Comparison of ENCODE assay signal across 24 cellular contexts in genomic region chr7:31724696-31725095, GRCh38. TPM values are rescaled to one million over a fixed set of nuclear protein-coding genes. Genes with fewer than 3 reads are reported as not detected.
DNase-seq lines count a peak whose midpoint lies in the region; ATAC-seq, FAIRE-seq and TF ChIP-seq lines count a peak whose summit lies in the region.
"Had no signal": no experiment of that assay in that cellular context is flagged by ENCODE, and none has a peak within 500 bp of the region (broad histone marks: within the 10 kb centered on the region; RNA-seq: fewer than 3 reads in every experiment).

No MANE protein-coding gene starts in this region.

- H3K9me3 ChIP-seq in endothelial cell of umbilical vein (replicated peaks; ENCODE audit: control insufficient read depth, insufficient read depth, low read length) = no peaks in the 10 kb centered on the region
- H3K9me3 ChIP-seq in uterus = no peaks in the 10 kb centered on the region
- H3K9me3 ChIP-seq: HAP-1 had no signal

- CTCF ChIA-PET in RWPE1 (lab: Yijun Ruan, JAX) (no interaction called here), endothelial cell of umbilical vein (lab: Charles Lee) (interaction anchor here (1.1 kb wide), 1 partner anchor 590 kb away, joined by 4 read pairs; no protein-coding TSS in a partner anchor)

- H3K4me1 ChIP-seq in endothelial cell of umbilical vein (ENCODE audit: control insufficient read depth, extremely low read depth, insufficient read depth, low read length) = peaks cover 4% of the 10 kb centered on the region
- no peaks in the 10 kb centered on the region for H3K4me1 ChIP-seq in uterus
- H3K4me1 ChIP-seq: HAP-1 had no signal

- H3K4me2 ChIP-seq in endothelial cell of umbilical vein (ENCODE audit: insufficient read depth, low read length) = no peak overlapping the region

- POLR2A ChIA-PET in RWPE1 (lab: Yijun Ruan, JAX; ENCODE audit: low non-redundant PET) (no interaction called here), endothelial cell of umbilical vein (lab: Charles Lee) (no interaction called here)

- ATAC-seq in GM21619 (IDR thresholded peaks at IDR 0.05; ENCODE audit: unreplicated experiment) = no peak
- ATAC-seq: CD8-positive, alpha-beta T cell had no signal

- BruUV-seq in endothelial cell of umbilical vein (replicated peaks; lab: Mats Ljungman, UMichigan) = no TSS peak

- H4K20me1 ChIP-seq in endothelial cell of umbilical vein (replicated peaks; ENCODE audit: control insufficient read depth, extremely low read depth, insufficient read depth, low read length) = no peaks in the 10 kb centered on the region

- H3K27ac ChIP-seq in RWPE1 (peak overlapping the region; percentile 61), endothelial cell of umbilical vein (ENCODE audit: insufficient read depth, low read depth, low read length) (no peak overlapping the region), uterus (no peak overlapping the region)
- H3K27ac ChIP-seq: GM23248, SK-N-MC had no signal

- intact Hi-C loops in endothelial cell of umbilical vein (cut with micrococcal nuclease) = no loop called here
- intact Hi-C loops in uterus (cut with DNase I; ENCODE audit: low total_unique reads) = no loop called here

- no peak overlapping the region for H3K4me3 ChIP-seq in endothelial cell of umbilical vein (replicated peaks in 1 of 3; ENCODE audit: insufficient read depth in 1 of 3, low read depth in 1 of 3, low read length in 3 of 3)
- no peak overlapping the region for H3K4me3 ChIP-seq in uterus
- H3K4me3 ChIP-seq: GM23248, HAP-1, SK-N-MC had no signal

- no peak overlapping the region for H2AFZ ChIP-seq in endothelial cell of umbilical vein (ENCODE audit: low read depth, low read length)
- H2AFZ ChIP-seq: GM23248 had no signal

- FAIRE-seq in endothelial cell of umbilical vein (lab: Jason Lieb, UNC) = no peak

- no peaks in the 10 kb centered on the region for H3K79me2 ChIP-seq in endothelial cell of umbilical vein (ENCODE audit: control insufficient read depth, insufficient read depth, low read length)

- peak; percentile 27 for DNase-seq in EH (ENCODE audit: low read depth)
- peak; percentile 18 for DNase-seq in RWPE1 (ENCODE audit: low spot score)
- peak; percentile 28 for DNase-seq in endothelial cell of umbilical vein (ENCODE audit: low read depth, low spot score)
- DNase-seq in uterus = no peak
- DNase-seq in NCI-H446 treated with DMSO at 0.1 percent for 48 hours (lab: John Stamatoyannopoulos, UW) = no peak
- DNase-seq in stimulated activated CD4-positive, alpha-beta T cell treated with anti-CD3 and anti-CD28 coated beads, Interleukin-1b, Interleukin-23, amount 100 ng/mL, for 48 hours = no peak
- DNase-seq: AML-193; C1 segment of cervical spinal cord; CD8-positive, alpha-beta T cell; DMS153; GM23248; KG1; NCI-H1105; NCI-H2081; NCI-H2171; NCI-H345; NCI-H524 treated with DMSO at 0.1 percent for 48 hours; OCI-M1; SHP77 treated with DMSO at 0.1 percent for 48 hours; SW 1271 had no signal

- no peak for TF ChIP-seq CTCF in RWPE1 (conservative IDR thresholded peaks at IDR 0.05; ENCODE audit: low read depth)
- no peak for TF ChIP-seq CTCF in endothelial cell of umbilical vein (IDR thresholded peaks at IDR 0.05; ENCODE audit: extremely low read depth in 1 of 2, insufficient read depth in 1 of 2, low read depth in 1 of 2, low read length in 2 of 2)
- TF ChIP-seq CTCF in uterus (IDR thresholded peaks at IDR 0.05) = no peak

- dilution Hi-C loops in endothelial cell of umbilical vein (cut with MboI; ENCODE audit: extremely low pct_ligation_motif_present, low sequenced_read_pairs) = no loop called here

- TF ChIP-seq POLR2A in endothelial cell of umbilical vein (IDR thresholded peaks at IDR 0.05; ENCODE audit: low read depth, low read length) = no peak
- TF ChIP-seq POLR2A in uterus (IDR thresholded peaks at IDR 0.05) = no peak

- H3K9ac ChIP-seq in endothelial cell of umbilical vein (replicated peaks; ENCODE audit: extremely low read depth, insufficient read depth, low read length) = no peak overlapping the region
- H3K9ac ChIP-seq: GM23248 had no signal

- H3K9me1 ChIP-seq in endothelial cell of umbilical vein (replicated peaks; ENCODE audit: control insufficient read depth, extremely low read depth, insufficient read depth, low read length) = no peaks in the 10 kb centered on the region

- peaks cover 0 to 2% of the 10 kb centered on the region in 2 experiments for H3K27me3 ChIP-seq in endothelial cell of umbilical vein (ENCODE audit: control insufficient read depth in 2 of 2, insufficient read depth in 2 of 2, low read length in 2 of 2)
- no peaks in the 10 kb centered on the region for H3K27me3 ChIP-seq in uterus

- H3K36me3 ChIP-seq in endothelial cell of umbilical vein (ENCODE audit: control insufficient read depth in 2 of 2, extremely low read depth in 1 of 2, insufficient read depth in 2 of 2, low read length in 2 of 2) = no peaks in the 10 kb centered on the region
- no peaks in the 10 kb centered on the region for H3K36me3 ChIP-seq in uterus
- H3K36me3 ChIP-seq: HAP-1 had no signal

TF ChIP-seq in endothelial cell of umbilical vein, 7 proteins besides CTCF, POLR2A, EP300 and RAD21:
- TF ChIP-seq FOS (IDR thresholded peaks at IDR 0.05; ENCODE audit: borderline replicate concordance, insufficient read depth, low read length) (no peak), GATA2 (IDR thresholded peaks at IDR 0.05; ENCODE audit: insufficient read depth, insufficient read length, low read depth, low read length) (no peak), EZH2 (IDR thresholded peaks at IDR 0.05; ENCODE audit: borderline replicate concordance, low read depth, low read length, severe bottlenecking) (no peak), MYC (IDR thresholded peaks at IDR 0.05; ENCODE audit: low read depth, low read length) (no peak), POLR2AphosphoS5 (IDR thresholded peaks at IDR 0.05; ENCODE audit: insufficient read depth, low read depth, low read length) (no peak), JUN (IDR thresholded peaks at IDR 0.05; ENCODE audit: borderline replicate concordance, insufficient read depth, insufficient read length, low read depth) (no peak)
- TF ChIP-seq, protein P1, sequence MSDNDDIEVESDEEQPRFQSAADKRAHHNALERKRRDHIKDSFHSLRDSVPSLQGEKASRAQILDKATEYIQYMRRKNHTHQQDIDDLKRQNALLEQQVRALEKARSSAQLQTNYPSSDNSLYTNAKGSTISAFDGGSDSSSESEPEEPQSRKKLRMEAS (IDR thresholded peaks at IDR 0.05; ENCODE audit: insufficient read depth, insufficient read length) = no peak

RNA-seq across cellular contexts. Expression of gene PPP1R17, which starts 37.7 kb away (rescaled TPM):
- total RNA-seq in endothelial cell of umbilical vein = not detected in 2 replicates
- not detected in 2 replicates for polyA plus RNA-seq in endothelial cell of umbilical vein
- not detected in 2 replicates for polyA plus RNA-seq in endothelial cell of umbilical vein (2011; cell fraction: cytosol; rRNA removed)
- not detected in 2 replicates for polyA plus RNA-seq in endothelial cell of umbilical vein (2011; cell fraction: nucleus; rRNA removed)
- polyA plus RNA-seq in endothelial cell of umbilical vein (2012) = not detected in 2 replicates
- polyA minus RNA-seq in endothelial cell of umbilical vein = not detected in 2 replicates
- polyA minus RNA-seq in endothelial cell of umbilical vein (2011; cell fraction: cytosol; rRNA and poly(A)+ RNA removed) = not detected
- polyA minus RNA-seq in endothelial cell of umbilical vein (2011; cell fraction: nucleus; rRNA and poly(A)+ RNA removed) = not detected in 2 replicates
- not detected for total RNA-seq in uterus
- total RNA-seq: CD8-positive, alpha-beta T cell; GM23248; HT1080 had no signal

Comparison
In these comparisons a context has a peak if more than half of its experiments do, and no peak if none do; other contexts are left out.
1. DNase-seq: peak in EH (single experiment), RWPE1 (single experiment) and endothelial cell of umbilical vein (single experiment); none in uterus (0 of 2), NCI-H446 treated with DMSO at 0.1 percent for 48 hours (single experiment) and stimulated activated CD4-positive, alpha-beta T cell treated with anti-CD3 and anti-CD28 coated beads, Interleukin-1b, Interleukin-23, amount 100 ng/mL, for 48 hours (single experiment).